Comparison of ENCODE assay signal across 20 cellular contexts in genomic region chr12:18313316-18313715, GRCh38. TPM values are rescaled to one million over a fixed set of nuclear protein-coding genes. Genes with fewer than 3 reads are reported as not detected.
DNase-seq lines count a peak whose midpoint lies in the region; ATAC-seq and TF ChIP-seq lines count a peak whose summit lies in the region.
"Had no signal": no experiment of that assay in that cellular context is flagged by ENCODE, and none has a peak within 500 bp of the region (broad histone marks: within the 10 kb centered on the region; RNA-seq: fewer than 3 reads in every experiment).

No MANE protein-coding gene starts in this region.

- no peak overlapping the region for H3K4me3 Mint-ChIP-seq in nephron progenitor cell
- no peak overlapping the region for H3K4me3 Mint-ChIP-seq in progenitor cell of endocrine pancreas (ENCODE audit: low read depth)
- H3K4me3 Mint-ChIP-seq: CD14-positive monocyte; CD4-positive, alpha-beta memory T cell; CD4-positive, CD25-positive, alpha-beta regulatory T cell; CD8-positive, alpha-beta memory T cell had no signal

- ATAC-seq in lower lobe of right lung = no peak

- H3K27ac Mint-ChIP-seq in nephron progenitor cell (no peak overlapping the region), progenitor cell of endocrine pancreas (no peak overlapping the region)
- H3K27ac Mint-ChIP-seq: CD14-positive monocyte; CD4-positive, alpha-beta memory T cell; CD4-positive, CD25-positive, alpha-beta regulatory T cell; CD8-positive, alpha-beta memory T cell had no signal

- no peaks in the 10 kb centered on the region for H3K27me3 ChIP-seq in SJCRH30
- H3K27me3 ChIP-seq in lower lobe of right lung (ENCODE audit: low read depth) = no peaks in the 10 kb centered on the region
- H3K27me3 ChIP-seq: BE2C, BLaER1 had no signal

- H3K36me3 Mint-ChIP-seq in nephron progenitor cell (ENCODE audit: low read depth) (no peaks in the 10 kb centered on the region), progenitor cell of endocrine pancreas (ENCODE audit: insufficient read depth) (peaks cover 7% of the 10 kb centered on the region)
- H3K36me3 Mint-ChIP-seq: CD14-positive monocyte; CD4-positive, alpha-beta memory T cell; CD4-positive, CD25-positive, alpha-beta regulatory T cell; CD8-positive, alpha-beta memory T cell had no signal

- intact Hi-C loops in lower lobe of right lung (cut with DNase I) = no loop called here

- DNase-seq in SJCRH30 = peak; percentile 34 to 58
- DNase-seq in left kidney (ENCODE audit: low read depth, low spot score) = peak; percentile 87
- peak; percentile 5 for DNase-seq in nephron progenitor cell
- DNase-seq in lower lobe of right lung = no peak
- no peak for DNase-seq in NCI-H2171 (lab: John Stamatoyannopoulos, UW)
- no peak for DNase-seq in progenitor cell of endocrine pancreas (ENCODE audit: low spot score, unreplicated experiment)
- DNase-seq in NCI-H1105 (lab: John Stamatoyannopoulos, UW) = no peak
- DNase-seq: 8988T; ACHN; BE2C; C1 segment of cervical spinal cord; CD4-positive, alpha-beta memory T cell; CD4-positive, CD25-positive, alpha-beta regulatory T cell; CD8-positive, alpha-beta memory T cell; COR-L47; DMS79 treated with DMSO at 0.1 percent for 48 hours; GF-D8 had no signal

- H3K36me3 ChIP-seq in SJCRH30 = no peaks in the 10 kb centered on the region
- H3K36me3 ChIP-seq in lower lobe of right lung = no peaks in the 10 kb centered on the region
- H3K36me3 ChIP-seq: BE2C, BLaER1 had no signal

- TF ChIP-seq CTCF in nephron progenitor cell (IDR thresholded peaks at IDR 0.05) (no peak), lower lobe of right lung (IDR thresholded peaks at IDR 0.05) (no peak), progenitor cell of endocrine pancreas (IDR thresholded peaks at IDR 0.05; ENCODE audit: unreplicated experiment) (no peak)

- peaks cover 10% of the 10 kb centered on the region; the same call in 1 of the 2 replicates for H3K4me1 ChIP-seq in SJCRH30
- no peaks in the 10 kb centered on the region for H3K4me1 ChIP-seq in lower lobe of right lung
- H3K4me1 ChIP-seq: BE2C, BLaER1 had no signal

- H3K4me3 ChIP-seq in SJCRH30 = no peak overlapping the region
- no peak overlapping the region for H3K4me3 ChIP-seq in lower lobe of right lung
- H3K4me3 ChIP-seq: BLaER1 had no signal

- peak overlapping the region; percentile 4; the same call in 1 of the 2 replicates for H3K27ac ChIP-seq in SJCRH30
- H3K27ac ChIP-seq in lower lobe of right lung = no peak overlapping the region
- H3K27ac ChIP-seq: BLaER1 had no signal

- H3K4me1 Mint-ChIP-seq in nephron progenitor cell (peaks cover 15% of the 10 kb centered on the region), progenitor cell of endocrine pancreas (ENCODE audit: low read depth) (no peaks in the 10 kb centered on the region)
- H3K4me1 Mint-ChIP-seq: CD14-positive monocyte; CD4-positive, alpha-beta memory T cell; CD4-positive, CD25-positive, alpha-beta regulatory T cell; CD8-positive, alpha-beta memory T cell had no signal

- H3K9me3 ChIP-seq in SJCRH30 (replicated peaks) (0 out of 2 replicates have a peak, but pooled peaks cover 4% of the 10 kb centered on the region), lower lobe of right lung (no peaks in the 10 kb centered on the region)
- H3K9me3 ChIP-seq: BE2C, BLaER1 had no signal

- H3K27me3 Mint-ChIP-seq in nephron progenitor cell (ENCODE audit: low read depth, poor library complexity) (peaks cover 7% of the 10 kb centered on the region), progenitor cell of endocrine pancreas (no peaks in the 10 kb centered on the region)
- H3K27me3 Mint-ChIP-seq: CD4-positive, alpha-beta memory T cell; CD4-positive, CD25-positive, alpha-beta regulatory T cell; CD8-positive, alpha-beta memory T cell had no signal

- no peaks in the 10 kb centered on the region for H3K9me3 Mint-ChIP-seq in nephron progenitor cell
- H3K9me3 Mint-ChIP-seq in progenitor cell of endocrine pancreas (ENCODE audit: low read depth) = no peaks in the 10 kb centered on the region
- H3K9me3 Mint-ChIP-seq: CD14-positive monocyte; CD4-positive, CD25-positive, alpha-beta regulatory T cell had no signal

RNA-seq across cellular contexts. Expression of gene PIK3C2G, which starts 52.0 kb away (rescaled TPM):
- total RNA-seq in SJCRH30 (2014; rRNA removed; shearing (Covaris generic)) = 0.04 TPM in 1 of 2 replicates, not detected in the other
- total RNA-seq in lower lobe of right lung (0.59 TPM), progenitor cell of endocrine pancreas (26.0 and 26.4 TPM in 2 replicates)
- total RNA-seq: A673; CD4-positive, alpha-beta memory T cell; CD4-positive, CD25-positive, alpha-beta regulatory T cell; CD8-positive, alpha-beta memory T cell had no signal

Comparison
In these comparisons a context has a peak if more than half of its experiments do, and no peak if none do; other contexts are left out.
1. DNase-seq: peak in SJCRH30 (2 of 2), left kidney (single experiment) and nephron progenitor cell (single experiment); none in lower lobe of right lung (single experiment), NCI-H2171 (single experiment), progenitor cell of endocrine pancreas (single experiment) and NCI-H1105 (single experiment).
2. RNA of gene PIK3C2G, which starts 52.0 kb away (total RNA-seq): 26.0 to 26.4 TPM in progenitor cell of endocrine pancreas; 0.59 TPM in lower lobe of right lung (single experiment) and 0.04 TPM in SJCRH30; every median in the first group is over 10 times any median in the second.